Comparison of ENCODE assay signal across 1 cellular context in genomic region chr15:50906954-50907865, GRCh38.
TF ChIP-seq lines count a peak whose summit lies in the region.

No MANE protein-coding gene starts in this region.

TF ChIP-seq in GM23338, 12 proteins besides CTCF, POLR2A, EP300 and RAD21 (continued from another document):
- TF ChIP-seq ZNF462 (CRISPR knock-in tag; IDR thresholded peaks at IDR 0.05) (no peak), POLR2AphosphoS5 (IDR thresholded peaks at IDR 0.05; ENCODE audit: low read depth) (no peak), CREB1 (CRISPR knock-in tag; IDR thresholded peaks at IDR 0.05; ENCODE audit: low read depth) (no peak), NANOG (IDR thresholded peaks at IDR 0.05; ENCODE audit: borderline replicate concordance) (no peak), EZH2 (IDR thresholded peaks at IDR 0.05; ENCODE audit: low read depth, unreplicated experiment) (no peak), EZH2phosphoT487 (IDR thresholded peaks at IDR 0.05; ENCODE audit: unreplicated experiment) (no peak)
- TF ChIP-seq, protein P1, sequence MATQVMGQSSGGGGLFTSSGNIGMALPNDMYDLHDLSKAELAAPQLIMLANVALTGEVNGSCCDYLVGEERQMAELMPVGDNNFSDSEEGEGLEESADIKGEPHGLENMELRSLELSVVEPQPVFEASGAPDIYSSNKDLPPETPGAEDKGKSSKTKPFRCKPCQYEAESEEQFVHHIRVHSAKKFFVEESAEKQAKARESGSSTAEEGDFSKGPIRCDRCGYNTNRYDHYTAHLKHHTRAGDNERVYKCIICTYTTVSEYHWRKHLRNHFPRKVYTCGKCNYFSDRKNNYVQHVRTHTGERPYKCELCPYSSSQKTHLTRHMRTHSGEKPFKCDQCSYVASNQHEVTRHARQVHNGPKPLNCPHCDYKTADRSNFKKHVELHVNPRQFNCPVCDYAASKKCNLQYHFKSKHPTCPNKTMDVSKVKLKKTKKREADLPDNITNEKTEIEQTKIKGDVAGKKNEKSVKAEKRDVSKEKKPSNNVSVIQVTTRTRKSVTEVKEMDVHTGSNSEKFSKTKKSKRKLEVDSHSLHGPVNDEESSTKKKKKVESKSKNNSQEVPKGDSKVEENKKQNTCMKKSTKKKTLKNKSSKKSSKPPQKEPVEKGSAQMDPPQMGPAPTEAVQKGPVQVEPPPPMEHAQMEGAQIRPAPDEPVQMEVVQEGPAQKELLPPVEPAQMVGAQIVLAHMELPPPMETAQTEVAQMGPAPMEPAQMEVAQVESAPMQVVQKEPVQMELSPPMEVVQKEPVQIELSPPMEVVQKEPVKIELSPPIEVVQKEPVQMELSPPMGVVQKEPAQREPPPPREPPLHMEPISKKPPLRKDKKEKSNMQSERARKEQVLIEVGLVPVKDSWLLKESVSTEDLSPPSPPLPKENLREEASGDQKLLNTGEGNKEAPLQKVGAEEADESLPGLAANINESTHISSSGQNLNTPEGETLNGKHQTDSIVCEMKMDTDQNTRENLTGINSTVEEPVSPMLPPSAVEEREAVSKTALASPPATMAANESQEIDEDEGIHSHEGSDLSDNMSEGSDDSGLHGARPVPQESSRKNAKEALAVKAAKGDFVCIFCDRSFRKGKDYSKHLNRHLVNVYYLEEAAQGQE (IDR thresholded peaks at IDR 0.05; ENCODE audit: unreplicated experiment): no peak
TF ChIP-seq in GM23338: peak in this region for 0.
